12 cellular contexts compared by ENCODE assay signal in genomic region chr2:68745006-68745405, GRCh38. TPM values are rescaled to one million over a fixed set of nuclear protein-coding genes. Genes with fewer than 3 reads are reported as not detected.
A peak's percentile ranks its signal among the peaks of the same experiment; 100 is the strongest.
DNase-seq lines count a peak whose midpoint lies in the region; ATAC-seq, FAIRE-seq and TF ChIP-seq lines count a peak whose summit lies in the region.
"Had no signal": no experiment of that assay in that cellular context is flagged by ENCODE, and none has a peak within 500 bp of the region (broad histone marks: within the 10 kb centered on the region; RNA-seq: fewer than 3 reads in every experiment).

No MANE protein-coding gene starts in this region.

- H3K9me2 ChIP-seq in hepatocyte (replicated peaks; ENCODE audit: insufficient read depth) = no peaks in the 10 kb centered on the region

- FAIRE-seq in GM12892 (lab: Jason Lieb, UNC) (peak; percentile 40), pancreas (lab: Jason Lieb, UNC) (no peak)
- FAIRE-seq: HepG2 had no signal

- WGBS in lower leg skin, 2 donors = 62 to 80% methylated on average over 2 of the region's 2 CpGs
- WGBS in pancreas, 2 donors = 79 to 85% methylated on average over 2 of the region's 2 CpGs
- 82% methylated on average over 2 of the region's 2 CpGs for WGBS in hepatocyte (ENCODE audit: low lambda C conversion rate, missing lambda C conversion rate)

- no peaks in the 10 kb centered on the region for H3K79me2 ChIP-seq in hepatocyte

- TF ChIP-seq CTCF in lower leg skin (IDR thresholded peaks at IDR 0.05) (no peak), pancreas (IDR thresholded peaks at IDR 0.05) (no peak), hepatocyte (IDR thresholded peaks at IDR 0.05; ENCODE audit: poor library complexity) (no peak)

- H3K4me2 ChIP-seq in hepatocyte = no peak overlapping the region

- H3K27me3 Mint-ChIP-seq in CD4-positive, CD25-positive, alpha-beta regulatory T cell = no peaks in the 10 kb centered on the region
- H3K27me3 Mint-ChIP-seq in activated T-helper 1 cell treated with anti-CD3 and anti-CD28 coated beads, Interleukin-12 subunit alpha, Interleukin-12 subunit beta, Interleukin-2, Interleukin-4 antibody, amounts not matched to agents 30 ng/mL and 10 ng/mL and 1 ng/mL, durations not matched to agents 14 hours and 24 hours and 36 hours (ENCODE audit: insufficient read depth) = no peaks in the 10 kb centered on the region

- H3K4me1 Mint-ChIP-seq in CD4-positive, CD25-positive, alpha-beta regulatory T cell = peaks cover 49 to 93% (median 84%) of the 10 kb centered on the region in 4 donors
- H3K4me1 Mint-ChIP-seq in activated T-helper 1 cell treated with anti-CD3 and anti-CD28 coated beads, Interleukin-12 subunit alpha, Interleukin-12 subunit beta, Interleukin-2, Interleukin-4 antibody, amounts not matched to agents 30 ng/mL and 10 ng/mL and 1 ng/mL, durations not matched to agents 14 hours and 24 hours and 36 hours (ENCODE audit: low read depth) = peaks cover 89% of the 10 kb centered on the region

- no peaks in the 10 kb centered on the region for H3K9me3 ChIP-seq in CD4-positive, CD25-positive, alpha-beta regulatory T cell (ENCODE audit: control insufficient read depth in 2 of 2, low read length in 2 of 2)
- H3K9me3 ChIP-seq in pancreas = no peaks in the 10 kb centered on the region
- no peaks in the 10 kb centered on the region for H3K9me3 ChIP-seq in hepatocyte (ENCODE audit: low read depth)
- H3K9me3 ChIP-seq: suprapubic skin had no signal

- H3K4me1 ChIP-seq in CD4-positive, CD25-positive, alpha-beta regulatory T cell (ENCODE audit: control insufficient read depth, insufficient read depth, low read length, poor library complexity, severe bottlenecking) = peaks cover 99% of the 10 kb centered on the region
- no peaks in the 10 kb centered on the region for H3K4me1 ChIP-seq in pancreas
- H3K4me1 ChIP-seq in hepatocyte (ENCODE audit: insufficient read depth) = no peaks in the 10 kb centered on the region

- peak overlapping the region in 3 of 4 donors; percentile 62 to 76 (median 70) for H3K4me3 Mint-ChIP-seq in CD4-positive, CD25-positive, alpha-beta regulatory T cell
- H3K4me3 Mint-ChIP-seq in activated T-helper 1 cell treated with anti-CD3 and anti-CD28 coated beads, Interleukin-12 subunit alpha, Interleukin-12 subunit beta, Interleukin-2, Interleukin-4 antibody, amounts not matched to agents 30 ng/mL and 10 ng/mL and 1 ng/mL, durations not matched to agents 14 hours and 24 hours and 36 hours = peak overlapping the region; percentile 24

- H3K36me3 Mint-ChIP-seq in CD4-positive, CD25-positive, alpha-beta regulatory T cell = peaks cover 38% of the 10 kb centered on the region
- peaks cover 54% of the 10 kb centered on the region for H3K36me3 Mint-ChIP-seq in activated T-helper 1 cell treated with anti-CD3 and anti-CD28 coated beads, Interleukin-12 subunit alpha, Interleukin-12 subunit beta, Interleukin-2, Interleukin-4 antibody, amounts not matched to agents 30 ng/mL and 10 ng/mL and 1 ng/mL, durations not matched to agents 14 hours and 24 hours and 36 hours (ENCODE audit: low read depth)

- peaks cover 48% of the 10 kb centered on the region for H3K36me3 ChIP-seq in CD4-positive, CD25-positive, alpha-beta regulatory T cell (ENCODE audit: control insufficient read depth, insufficient read depth, low read length)
- H3K36me3 ChIP-seq in pancreas (no peaks in the 10 kb centered on the region), hepatocyte (replicated peaks; ENCODE audit: insufficient read depth, low read depth) (no peaks in the 10 kb centered on the region)
- H3K36me3 ChIP-seq: suprapubic skin had no signal

- peak overlapping the region; percentile 92 to 93 (median 92) for H3K27ac Mint-ChIP-seq in CD4-positive, CD25-positive, alpha-beta regulatory T cell
- H3K27ac Mint-ChIP-seq in activated T-helper 1 cell treated with anti-CD3 and anti-CD28 coated beads, Interleukin-12 subunit alpha, Interleukin-12 subunit beta, Interleukin-2, Interleukin-4 antibody, amounts not matched to agents 30 ng/mL and 10 ng/mL and 1 ng/mL, durations not matched to agents 14 hours and 24 hours and 36 hours = peak overlapping the region; percentile 88

- H2AFZ ChIP-seq in hepatocyte = no peak overlapping the region

- no peaks in the 10 kb centered on the region for H4K20me1 ChIP-seq in hepatocyte (ENCODE audit: insufficient read depth, poor library complexity, severe bottlenecking)

- peak in 1 of 3 donors; percentile 63 for DNase-seq in CD4-positive, CD25-positive, alpha-beta regulatory T cell
- DNase-seq in GM12892 (ENCODE audit: insufficient read length) (no peak), lower leg skin (ENCODE audit: low spot score in 2 of 2) (peak; percentile 6 to 10), pancreas (no peak), hypothalamus (lab: John Stamatoyannopoulos, UW) (no peak), hepatocyte (ENCODE audit: low spot score) (no peak), NCI-H524 (lab: John Stamatoyannopoulos, UW) (no peak)
- DNase-seq in activated T-helper 1 cell treated with anti-CD3 and anti-CD28 coated beads, Interleukin-12 subunit alpha, Interleukin-12 subunit beta, Interleukin-2, Interleukin-4 antibody, amounts not matched to agents 30 ng/mL and 10 ng/mL and 1 ng/mL, durations not matched to agents 14 hours and 24 hours and 36 hours (ENCODE audit: low spot score) = no peak
- DNase-seq: anterior cingulate cortex, NCI-H1694 treated with DMSO at 0.1 percent for 48 hours had no signal

- no peak for TF ChIP-seq POLR2A in GM12892 (IDR thresholded peaks at IDR 0.05; ENCODE audit: low read depth, low read length)
- TF ChIP-seq POLR2A in lower leg skin (IDR thresholded peaks at IDR 0.05) = no peak

- intact Hi-C loops in activated T-helper 1 cell treated with anti-CD3 and anti-CD28 coated beads, Interleukin-12 subunit alpha, Interleukin-12 subunit beta, Interleukin-2, Interleukin-4 antibody, amounts not matched to agents 30 ng/mL and 10 ng/mL and 1 ng/mL, durations not matched to agents 14 hours and 24 hours and 36 hours (cut with micrococcal nuclease) = loop anchor here (1.0 to 10.0 kb wide), 6 partner anchors 11 to 1030 kb away; partner anchors contain the start of gene ARHGAP25
- intact Hi-C loops in lower leg skin (cut with DNase I; ENCODE audit: low total_unique reads) (loop anchor here (10.0 kb wide), 1 partner anchor 180 kb away; no protein-coding TSS in a partner anchor), pancreas (cut with DNase I) (loop anchor here in 2 of 3 donors (5.0 to 10.0 kb wide), 2 partner anchors 177 to 180 kb away; no protein-coding TSS in a partner anchor)

- peak overlapping the region; percentile 100 for H3K4me3 ChIP-seq in CD4-positive, CD25-positive, alpha-beta regulatory T cell (ENCODE audit: low read depth, low read length)
- H3K4me3 ChIP-seq in lower leg skin (ENCODE audit: low read depth, poor library complexity, severe bottlenecking) (no peak overlapping the region), pancreas (no peak overlapping the region), hepatocyte (no peak overlapping the region)
- H3K4me3 ChIP-seq: suprapubic skin had no signal

- H3K27ac ChIP-seq in CD4-positive, CD25-positive, alpha-beta regulatory T cell (ENCODE audit: insufficient read depth, low read length, poor library complexity, severe bottlenecking) = peak overlapping the region; percentile 88
- H3K27ac ChIP-seq in pancreas (no peak overlapping the region), hepatocyte (no peak overlapping the region)
- H3K27ac ChIP-seq: suprapubic skin had no signal

- no peaks in the 10 kb centered on the region for H3K9me3 Mint-ChIP-seq in CD4-positive, CD25-positive, alpha-beta regulatory T cell
- H3K9me3 Mint-ChIP-seq in activated T-helper 1 cell treated with anti-CD3 and anti-CD28 coated beads, Interleukin-12 subunit alpha, Interleukin-12 subunit beta, Interleukin-2, Interleukin-4 antibody, amounts not matched to agents 30 ng/mL and 10 ng/mL and 1 ng/mL, durations not matched to agents 14 hours and 24 hours and 36 hours = peaks cover 4% of the 10 kb centered on the region

- no peaks in the 10 kb centered on the region for H3K27me3 ChIP-seq in CD4-positive, CD25-positive, alpha-beta regulatory T cell (ENCODE audit: control insufficient read depth, insufficient read depth, low read length)
- H3K27me3 ChIP-seq in pancreas (no peaks in the 10 kb centered on the region), hepatocyte (no peaks in the 10 kb centered on the region)
- H3K27me3 ChIP-seq: suprapubic skin had no signal

- ATAC-seq in CD4-positive, CD25-positive, alpha-beta regulatory T cell (ENCODE audit: low read depth in 2 of 2) = peak in 1 of 2 donors; percentile 31
- no peak for ATAC-seq in pancreas
- ATAC-seq: HepG2 had no signal

RNA-seq across cellular contexts. Expression of gene ARHGAP25, which starts 10.4 kb away (rescaled TPM):
- total RNA-seq in CD4-positive, CD25-positive, alpha-beta regulatory T cell = 142 TPM
- polyA plus RNA-seq in CD4-positive, CD25-positive, alpha-beta regulatory T cell = 100 to 1,000 TPM in 3 of 4 donors, 10 to 100 TPM in 1; 97.8 to 148 (median 124) TPM
- 11.1 TPM for polyA plus RNA-seq in GM12892 (2012; ENCODE audit: missing spikeins)
- total RNA-seq in activated T-helper 1 cell treated with anti-CD3 and anti-CD28 coated beads, Interleukin-12 subunit alpha, Interleukin-12 subunit beta, Interleukin-2, Interleukin-4 antibody, amounts not matched to agents 30 ng/mL and 10 ng/mL and 1 ng/mL, durations not matched to agents 14 hours and 24 hours and 36 hours = 71.6 and 74.2 TPM in 2 replicates
- total RNA-seq in lower leg skin (1 to 10 TPM; 3.3 to 9.6 (median 4.9) TPM), pancreas (1 to 10 TPM; 1.4 to 8.4 (median 2.0) TPM), hepatocyte (0.47 TPM in 1 of 2 replicates, not detected in the other)
- polyA plus RNA-seq in pancreas (1 to 10 TPM; 1.4 to 3.6 TPM), hepatocyte (0.12 and 0.21 TPM in 2 replicates)
- total RNA-seq: HepG2 had no signal
- polyA plus RNA-seq: HepG2 had no signal

Comparison
In these comparisons a context has a peak if more than half of its experiments do, and no peak if none do; other contexts are left out.
1. DNase-seq: peak in lower leg skin (2 of 2); none in GM12892 (single experiment), activated T-helper 1 cell treated with anti-CD3 and anti-CD28 coated beads, Interleukin-12 subunit alpha, Interleukin-12 subunit beta, Interleukin-2, Interleukin-4 antibody, amounts not matched to agents 30 ng/mL and 10 ng/mL and 1 ng/mL, durations not matched to agents 14 hours and 24 hours and 36 hours (single experiment), pancreas (0 of 6), hypothalamus (0 of 51), hepatocyte (single experiment) and NCI-H524 (0 of 2).